In the genomic region with DNA sequence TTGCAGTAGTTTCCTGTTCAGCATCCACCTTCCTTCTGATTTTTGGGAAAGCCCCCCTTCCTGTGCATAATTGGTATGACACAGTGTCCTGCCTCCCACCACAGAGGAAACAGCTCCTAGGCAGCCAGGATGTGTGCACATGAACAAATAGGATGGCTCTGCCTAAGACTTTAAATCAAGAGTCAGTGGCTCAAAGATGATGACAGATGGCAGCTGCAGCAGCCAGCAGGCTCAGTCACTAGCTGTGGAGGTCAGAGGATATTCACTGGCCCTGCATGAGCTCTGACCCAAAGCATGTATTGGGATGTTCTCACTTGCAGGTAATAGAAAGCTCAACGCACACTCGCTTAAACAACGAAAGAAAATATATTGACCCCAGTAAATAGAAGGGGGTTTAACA, we compare ENCODE assay signal across 17 cellular contexts.
"Had no signal": no experiment of that assay in that cellular context is flagged by ENCODE, and none has a peak within 500 bp of the region (broad histone marks: within the 10 kb centered on the region; RNA-seq: fewer than 3 reads in every experiment).

No MANE protein-coding gene starts in this region.

- DNase-seq: activated CD4-positive, alpha-beta T cell treated with anti-CD3 and anti-CD28 coated beads, Interleukin-2, amount 10 ng/mL, durations not matched to agents 24 days and 14 days; activated CD4-positive, CD25-positive, alpha-beta regulatory T cell; activated naive CD4-positive, alpha-beta T cell; anterior cingulate cortex; dermis blood vessel endothelial cell; endodermal cell; islet precursor cell; left lung; mammary epithelial cell; naive thymus-derived CD4-positive, alpha-beta T cell; posterior cingulate gyrus; stimulated activated CD4-positive, alpha-beta T cell treated with anti-CD3 and anti-CD28 coated beads, Interleukin-15, amount 100 ng/mL, for 24 hours; stimulated activated CD4-positive, alpha-beta T cell treated with anti-CD3 and anti-CD28 coated beads, Interleukin-4, amount 100 ng/mL, for 1 hour; stimulated activated naive CD4-positive, alpha-beta T cell; transverse colon had no signal

- H3K4me1 Mint-ChIP-seq: activated CD4-positive, alpha-beta T cell treated with anti-CD3 and anti-CD28 coated beads, Interleukin-2, amount 10 ng/mL, durations not matched to agents 24 days and 14 days; endodermal cell had no signal

- ATAC-seq: gastroesophageal sphincter; left lung; naive thymus-derived CD4-positive, alpha-beta T cell had no signal

- H3K27ac Mint-ChIP-seq: activated CD4-positive, alpha-beta T cell treated with anti-CD3 and anti-CD28 coated beads, Interleukin-2, amount 10 ng/mL, durations not matched to agents 24 days and 14 days; activated T-helper 1 cell treated with anti-CD3 and anti-CD28 coated beads, Interleukin-12 subunit alpha, Interleukin-12 subunit beta, Interleukin-2, Interleukin-4 antibody, amounts not matched to agents 30 ng/mL and 10 ng/mL and 1 ng/mL, durations not matched to agents 14 hours and 24 hours and 36 hours; endodermal cell; naive thymus-derived CD4-positive, alpha-beta T cell had no signal

- H3K4me3 Mint-ChIP-seq: activated CD4-positive, alpha-beta T cell treated with anti-CD3 and anti-CD28 coated beads, Interleukin-2, amount 10 ng/mL, durations not matched to agents 24 days and 14 days; activated T-helper 1 cell treated with anti-CD3 and anti-CD28 coated beads, Interleukin-12 subunit alpha, Interleukin-12 subunit beta, Interleukin-2, Interleukin-4 antibody, amounts not matched to agents 30 ng/mL and 10 ng/mL and 1 ng/mL, durations not matched to agents 14 hours and 24 hours and 36 hours; endodermal cell; naive thymus-derived CD4-positive, alpha-beta T cell had no signal

- H3K9me3 Mint-ChIP-seq: activated CD4-positive, alpha-beta T cell treated with anti-CD3 and anti-CD28 coated beads, Interleukin-2, amount 10 ng/mL, durations not matched to agents 24 days and 14 days; activated T-helper 1 cell treated with anti-CD3 and anti-CD28 coated beads, Interleukin-12 subunit alpha, Interleukin-12 subunit beta, Interleukin-2, Interleukin-4 antibody, amounts not matched to agents 30 ng/mL and 10 ng/mL and 1 ng/mL, durations not matched to agents 14 hours and 24 hours and 36 hours had no signal
